Comparison of ENCODE assay signal across 8 cellular contexts in genomic region chr22:43273902-43274484, GRCh38.
DNase-seq lines count a peak whose midpoint lies in the region; ATAC-seq and TF ChIP-seq lines count a peak whose summit lies in the region.

No MANE protein-coding gene starts in this region.

- H3K9ac ChIP-seq in PC-3 (ENCODE audit: low read length), result no peak overlapping the region

- no peaks in the 10 kb centered on the region for H3K36me3 Mint-ChIP-seq in activated naive CD4-positive, alpha-beta T cell treated with anti-CD3 and anti-CD28 coated beads, Interleukin-2, amount 50 U/mL, for 72 hours

- H3K4me3 ChIP-seq in PC-3 (ENCODE audit: low read length) (no peak overlapping the region), heart left ventricle (no peak overlapping the region), gastrocnemius medialis (no peak overlapping the region)

- no peak overlapping the region for H3K4me2 ChIP-seq in PC-3 (ENCODE audit: low read length)

- CTCF ChIA-PET in PC-3 (lab: Charles Lee), result interaction anchor here (0.6 to 1.5 kb wide), 5 partner anchors 20 to 118 kb away, joined by 3 to 14 read pairs (median 3); no protein-coding TSS in a partner anchor

- H3K27ac ChIP-seq in PC-3 (ENCODE audit: low read length) (no peak overlapping the region), heart left ventricle (no peak overlapping the region), gastrocnemius medialis (no peak overlapping the region)

- TF ChIP-seq CTCF in PC-3 (conservative IDR thresholded peaks at IDR 0.05; ENCODE audit: low read depth, low read length), result peak; percentile 72
- peak; percentile 45 to 81 (median 70) for TF ChIP-seq CTCF in heart left ventricle (IDR thresholded peaks at IDR 0.05)
- TF ChIP-seq CTCF in gastrocnemius medialis (IDR thresholded peaks at IDR 0.05 in 4 of 5, conservative IDR thresholded peaks at IDR 0.05 in 1 of 5), result peak; percentile 24 to 61 (median 47)

- H2AFZ ChIP-seq in PC-3 (ENCODE audit: low read length), result no peak overlapping the region

- H3K9me2 ChIP-seq in PC-3 (replicated peaks; ENCODE audit: low read length), result no peaks in the 10 kb centered on the region

- WGBS in heart left ventricle, 4 donors, result 23 to 26% (median 25%) methylated on average over 9 of the region's 9 CpGs

- H3K9me3 ChIP-seq in PC-3 (ENCODE audit: low read length) (no peaks in the 10 kb centered on the region), heart left ventricle (no peaks in the 10 kb centered on the region), gastrocnemius medialis (no peaks in the 10 kb centered on the region)

- H3K27ac Mint-ChIP-seq in activated naive CD4-positive, alpha-beta T cell treated with anti-CD3 and anti-CD28 coated beads, Interleukin-2, amount 50 U/mL, for 72 hours, result peak overlapping the region; percentile 21 to 68

- H3K27me3 ChIP-seq in PC-3 (ENCODE audit: low read length) (peaks cover 1% of the 10 kb centered on the region; the same call in 1 of the 2 replicates), heart left ventricle (peaks cover 0 to 26% (median 0%) of the 10 kb centered on the region in 9 donors), gastrocnemius medialis (no peaks in the 10 kb centered on the region)

- H3K36me3 ChIP-seq in PC-3 (ENCODE audit: low read depth, low read length), result no peaks in the 10 kb centered on the region
- no peaks in the 10 kb centered on the region for H3K36me3 ChIP-seq in heart left ventricle
- no peaks in the 10 kb centered on the region for H3K36me3 ChIP-seq in gastrocnemius medialis

- no peaks in the 10 kb centered on the region for H4K20me1 ChIP-seq in PC-3 (ENCODE audit: low read length)

- POLR2A ChIA-PET in PC-3 (lab: Charles Lee; ENCODE audit: unreplicated experiment), result no interaction called here

- TF ChIP-seq POLR2A in heart left ventricle (IDR thresholded peaks at IDR 0.05) (no peak), gastrocnemius medialis (IDR thresholded peaks at IDR 0.05) (no peak)

- no peaks in the 10 kb centered on the region for H3F3A ChIP-seq in PC-3 (ENCODE audit: low read length, unreplicated experiment)

- H3K79me2 ChIP-seq in PC-3 (ENCODE audit: low read length), result no peaks in the 10 kb centered on the region

- in situ Hi-C loops in gastrocnemius medialis (cut with MboI; ENCODE audit: low sequenced_read_pairs in 4 of 4), result loop anchor here in 3 of 4 donors (10.0 kb wide), 2 partner anchors 71 to 81 kb away; partner anchors contain the start of gene SCUBE1 (in 2 of the 3)

- intact Hi-C loops in PC-3 (cut with micrococcal nuclease) (loop anchor here (1.0 kb wide), 1 partner anchor 72 kb away; no protein-coding TSS in a partner anchor), heart left ventricle (cut with DNase I) (loop anchor here (1.0 to 10.0 kb wide), 8 partner anchors 42 to 611 kb away; no protein-coding TSS in a partner anchor), gastrocnemius medialis (cut with DNase I; ENCODE audit: low total_unique reads) (loop anchor here (2.0 kb wide), 2 partner anchors 71 to 111 kb away; no protein-coding TSS in a partner anchor)

- H3K4me1 ChIP-seq in PC-3 (ENCODE audit: insufficient read depth, low read length) (peaks cover 12% of the 10 kb centered on the region; the same call in 1 of the 2 replicates), heart left ventricle (no peaks in the 10 kb centered on the region), gastrocnemius medialis (no peaks in the 10 kb centered on the region)

- peak; percentile 66 for ATAC-seq in PC-3
- ATAC-seq in activated naive CD4-positive, alpha-beta T cell treated with anti-CD3 and anti-CD28 coated beads, Interleukin-2, amount 50 U/mL, for 72 hours, result peak; percentile 60 to 73
- peak; percentile 32 to 74 (median 58) for ATAC-seq in heart left ventricle
- ATAC-seq in gastrocnemius medialis, result peak; percentile 55 to 78
- ATAC-seq in GM21515 (IDR thresholded peaks at IDR 0.05; ENCODE audit: unreplicated experiment), result no peak
- no peak for ATAC-seq in GM21447 (IDR thresholded peaks at IDR 0.05; ENCODE audit: unreplicated experiment)

- BruUV-seq in PC-3 (replicated peaks; lab: Mats Ljungman, UMichigan), result no TSS peak

- DNase-seq in DMS 273 treated with DMSO at 0.1 percent for 48 hours (lab: John Stamatoyannopoulos, UW) (peak; percentile 20), HS-27A (ENCODE audit: low read depth) (peak; percentile 8), PC-3 (peak; percentile 54), heart left ventricle (peak in 2 of 5 donors; percentile 30 to 43), gastrocnemius medialis (peak in 1 of 2 donors; percentile 21)
- peak in 1 of 2 donors; percentile 45 for DNase-seq in activated naive CD4-positive, alpha-beta T cell treated with anti-CD3 and anti-CD28 coated beads, Interleukin-2, amount 50 U/mL, for 72 hours (ENCODE audit: low spot score in 2 of 2)

- no peaks in the 10 kb centered on the region for H3K9me3 Mint-ChIP-seq in activated naive CD4-positive, alpha-beta T cell treated with anti-CD3 and anti-CD28 coated beads, Interleukin-2, amount 50 U/mL, for 72 hours

Comparison
In these comparisons a context has a peak if more than half of its experiments do, and no peak if none do; other contexts are left out.
1. ATAC-seq: peak in PC-3 (single experiment), activated naive CD4-positive, alpha-beta T cell treated with anti-CD3 and anti-CD28 coated beads, Interleukin-2, amount 50 U/mL, for 72 hours (2 of 2), heart left ventricle (4 of 4) and gastrocnemius medialis (2 of 2); none in GM21515 (single experiment) and GM21447 (single experiment).
2. Peak in every context shown above with its lines, with median percentiles within 50 percentile points of each other: CTCF ChIP-seq.